In genomic region chr10:11150876-11151275, GRCh38 we compare ENCODE assay signal across 15 cellular contexts.
DNase-seq lines count a peak whose midpoint lies in the region; ATAC-seq and TF ChIP-seq lines count a peak whose summit lies in the region.
"Had no signal": no experiment of that assay in that cellular context is flagged by ENCODE, and none has a peak within 500 bp of the region (broad histone marks: within the 10 kb centered on the region; RNA-seq: fewer than 3 reads in every experiment).

No MANE protein-coding gene starts in this region.

- 66 to 75% methylated on average over 2 of the region's 2 CpGs for WGBS in heart right ventricle, 2 donors
- WGBS in psoas muscle, 3 donors, result 39 to 60% (median 49%) methylated on average over 2 of the region's 2 CpGs

- peak overlapping the region; percentile 82 for H3K4me3 Mint-ChIP-seq in activated T-helper 1 cell treated with anti-CD3 and anti-CD28 coated beads, Interleukin-12 subunit alpha, Interleukin-12 subunit beta, Interleukin-2, Interleukin-4 antibody, amounts not matched to agents 30 ng/mL and 10 ng/mL and 1 ng/mL, durations not matched to agents 14 hours and 24 hours and 36 hours
- H3K4me3 Mint-ChIP-seq in memory B cell, result peak overlapping the region; percentile 21
- H3K4me3 Mint-ChIP-seq: nephron progenitor cell had no signal

- H3K4me3 ChIP-seq in left ventricle myocardium inferior (no peak overlapping the region), heart right ventricle (no peak overlapping the region), upper lobe of right lung (no peak overlapping the region), psoas muscle (no peak overlapping the region)
- H3K4me3 ChIP-seq: GM23248, sigmoid colon had no signal

- ATAC-seq in heart right ventricle (no peak), memory B cell (ENCODE audit: low read depth) (no peak), upper lobe of right lung (no peak), HG03025 (IDR thresholded peaks at IDR 0.05; ENCODE audit: low FRiP score, unreplicated experiment) (no peak), psoas muscle (no peak), HG02885 (IDR thresholded peaks at IDR 0.05; ENCODE audit: poor library complexity, unreplicated experiment) (no peak)
- ATAC-seq: left lobe of liver had no signal

- intact Hi-C loops in left ventricle myocardium inferior (cut with micrococcal nuclease), result no loop called here
- intact Hi-C loops in heart right ventricle (cut with DNase I), result no loop called here
- intact Hi-C loops in activated T-helper 1 cell treated with anti-CD3 and anti-CD28 coated beads, Interleukin-12 subunit alpha, Interleukin-12 subunit beta, Interleukin-2, Interleukin-4 antibody, amounts not matched to agents 30 ng/mL and 10 ng/mL and 1 ng/mL, durations not matched to agents 14 hours and 24 hours and 36 hours (cut with micrococcal nuclease), result loop anchor here (1.0 kb wide), 2 partner anchors 12 to 27 kb away; no protein-coding TSS in a partner anchor
- intact Hi-C loops in upper lobe of right lung (cut with DNase I), result no loop called here
- intact Hi-C loops in psoas muscle (cut with DNase I), result no loop called here

- no peaks in the 10 kb centered on the region for H3K9me3 Mint-ChIP-seq in activated T-helper 1 cell treated with anti-CD3 and anti-CD28 coated beads, Interleukin-12 subunit alpha, Interleukin-12 subunit beta, Interleukin-2, Interleukin-4 antibody, amounts not matched to agents 30 ng/mL and 10 ng/mL and 1 ng/mL, durations not matched to agents 14 hours and 24 hours and 36 hours
- H3K9me3 Mint-ChIP-seq in memory B cell, result no peaks in the 10 kb centered on the region
- H3K9me3 Mint-ChIP-seq: nephron progenitor cell had no signal

- DNase-seq in left ventricle myocardium inferior, result no peak
- no peak for DNase-seq in heart right ventricle
- DNase-seq in activated T-helper 1 cell treated with anti-CD3 and anti-CD28 coated beads, Interleukin-12 subunit alpha, Interleukin-12 subunit beta, Interleukin-2, Interleukin-4 antibody, amounts not matched to agents 30 ng/mL and 10 ng/mL and 1 ng/mL, durations not matched to agents 14 hours and 24 hours and 36 hours (ENCODE audit: low spot score), result no peak
- DNase-seq in memory B cell (ENCODE audit: low spot score in 2 of 2), result no peak
- no peak for DNase-seq in upper lobe of right lung
- DNase-seq in psoas muscle, result no peak
- DNase-seq: GM23248, hypothalamus, NCI-H1092, NCI-H226, nephron progenitor cell, sigmoid colon had no signal

- H3K27ac Mint-ChIP-seq in activated T-helper 1 cell treated with anti-CD3 and anti-CD28 coated beads, Interleukin-12 subunit alpha, Interleukin-12 subunit beta, Interleukin-2, Interleukin-4 antibody, amounts not matched to agents 30 ng/mL and 10 ng/mL and 1 ng/mL, durations not matched to agents 14 hours and 24 hours and 36 hours, result peak overlapping the region; percentile 98
- H3K27ac Mint-ChIP-seq in memory B cell, result peak overlapping the region; percentile 78
- H3K27ac Mint-ChIP-seq: nephron progenitor cell had no signal

- H3K9me3 ChIP-seq in left ventricle myocardium inferior (replicated peaks) (no peaks in the 10 kb centered on the region), heart right ventricle (no peaks in the 10 kb centered on the region), upper lobe of right lung (no peaks in the 10 kb centered on the region), psoas muscle (no peaks in the 10 kb centered on the region)
- H3K9me3 ChIP-seq: sigmoid colon had no signal

- peaks cover 99% of the 10 kb centered on the region for H3K4me1 Mint-ChIP-seq in activated T-helper 1 cell treated with anti-CD3 and anti-CD28 coated beads, Interleukin-12 subunit alpha, Interleukin-12 subunit beta, Interleukin-2, Interleukin-4 antibody, amounts not matched to agents 30 ng/mL and 10 ng/mL and 1 ng/mL, durations not matched to agents 14 hours and 24 hours and 36 hours (ENCODE audit: low read depth)
- H3K4me1 Mint-ChIP-seq in memory B cell, result peaks cover 64% of the 10 kb centered on the region

- H3K36me3 ChIP-seq in left ventricle myocardium inferior, result no peaks in the 10 kb centered on the region
- no peaks in the 10 kb centered on the region for H3K36me3 ChIP-seq in heart right ventricle
- no peaks in the 10 kb centered on the region for H3K36me3 ChIP-seq in upper lobe of right lung
- H3K36me3 ChIP-seq in psoas muscle (ENCODE audit: insufficient read depth in 1 of 2, low read depth in 1 of 2), result no peaks in the 10 kb centered on the region
- H3K36me3 ChIP-seq: sigmoid colon had no signal

- peaks cover 1% of the 10 kb centered on the region for H3K36me3 Mint-ChIP-seq in activated T-helper 1 cell treated with anti-CD3 and anti-CD28 coated beads, Interleukin-12 subunit alpha, Interleukin-12 subunit beta, Interleukin-2, Interleukin-4 antibody, amounts not matched to agents 30 ng/mL and 10 ng/mL and 1 ng/mL, durations not matched to agents 14 hours and 24 hours and 36 hours (ENCODE audit: low read depth)
- H3K36me3 Mint-ChIP-seq in memory B cell, result no peaks in the 10 kb centered on the region

- H3K27me3 Mint-ChIP-seq in activated T-helper 1 cell treated with anti-CD3 and anti-CD28 coated beads, Interleukin-12 subunit alpha, Interleukin-12 subunit beta, Interleukin-2, Interleukin-4 antibody, amounts not matched to agents 30 ng/mL and 10 ng/mL and 1 ng/mL, durations not matched to agents 14 hours and 24 hours and 36 hours (ENCODE audit: insufficient read depth), result peaks cover 1% of the 10 kb centered on the region
- H3K27me3 Mint-ChIP-seq in memory B cell, result no peaks in the 10 kb centered on the region

- peaks cover 97% of the 10 kb centered on the region for H3K4me1 ChIP-seq in left ventricle myocardium inferior
- peaks cover 6 to 99% (median 83%) of the 10 kb centered on the region in 9 donors for H3K4me1 ChIP-seq in heart right ventricle
- H3K4me1 ChIP-seq in upper lobe of right lung, result peaks cover 43% of the 10 kb centered on the region
- H3K4me1 ChIP-seq in psoas muscle, result peaks cover 76% of the 10 kb centered on the region

- no peak for TF ChIP-seq CTCF in left ventricle myocardium inferior (IDR thresholded peaks at IDR 0.05; ENCODE audit: borderline replicate concordance)
- no peak for TF ChIP-seq CTCF in heart right ventricle (IDR thresholded peaks at IDR 0.05)
- no peak for TF ChIP-seq CTCF in upper lobe of right lung (IDR thresholded peaks at IDR 0.05)
- TF ChIP-seq CTCF in psoas muscle (IDR thresholded peaks at IDR 0.05), result no peak

- no peaks in the 10 kb centered on the region for H3K27me3 ChIP-seq in left ventricle myocardium inferior (ENCODE audit: low read depth)
- H3K27me3 ChIP-seq in heart right ventricle, result no peaks in the 10 kb centered on the region
- no peaks in the 10 kb centered on the region for H3K27me3 ChIP-seq in upper lobe of right lung
- H3K27me3 ChIP-seq in psoas muscle (ENCODE audit: insufficient read depth in 3 of 3, low read length in 2 of 3), result no peaks in the 10 kb centered on the region
- H3K27me3 ChIP-seq: sigmoid colon had no signal

- H3K27ac ChIP-seq in left ventricle myocardium inferior (replicated peaks) (peak overlapping the region; percentile 7), heart right ventricle (peak overlapping the region in 3 of 10 donors; percentile 79 to 83 (median 80)), upper lobe of right lung (peak overlapping the region; percentile 28), psoas muscle (no peak overlapping the region)
- H3K27ac ChIP-seq: GM23248, sigmoid colon had no signal
